ENCODE assay signal across 1 cellular context in the genomic region with DNA sequence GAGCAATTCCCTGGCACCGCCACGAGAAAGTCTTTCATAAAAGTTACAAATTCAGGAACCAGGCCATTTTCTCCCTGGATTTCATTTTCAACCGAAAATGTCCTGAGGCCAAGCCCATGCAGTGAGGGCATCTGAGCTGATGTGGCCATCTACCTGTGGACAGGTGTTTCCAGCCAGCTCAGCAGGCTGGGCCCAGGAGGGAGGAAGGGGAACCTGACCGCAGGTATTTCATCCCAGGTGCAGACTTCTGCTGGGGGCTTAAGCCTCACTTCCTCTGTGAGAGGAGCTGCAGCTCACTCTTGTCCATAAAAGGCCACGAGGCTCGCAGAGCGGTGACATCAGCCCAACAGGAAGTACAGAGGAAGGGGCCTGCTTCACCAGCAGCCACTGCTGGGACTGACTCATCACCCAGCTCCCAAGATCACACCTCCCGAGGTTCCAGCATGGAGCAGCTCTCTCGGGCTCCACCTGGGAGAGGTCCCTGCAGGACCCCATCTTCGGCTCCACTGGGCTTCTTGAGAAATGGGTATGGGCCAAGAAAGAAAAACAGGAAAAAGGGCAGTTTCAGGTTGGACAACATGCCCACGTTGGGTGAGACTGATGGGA.
A peak's percentile ranks its signal among the peaks of the same experiment; 100 is the strongest.
TF ChIP-seq lines count a peak whose summit lies in the region.

No MANE protein-coding gene starts in this region.

TF ChIP-seq in A549, 52 proteins besides CTCF, POLR2A, EP300 and RAD21 (continued from another document):
- TF ChIP-seq, protein P1, sequence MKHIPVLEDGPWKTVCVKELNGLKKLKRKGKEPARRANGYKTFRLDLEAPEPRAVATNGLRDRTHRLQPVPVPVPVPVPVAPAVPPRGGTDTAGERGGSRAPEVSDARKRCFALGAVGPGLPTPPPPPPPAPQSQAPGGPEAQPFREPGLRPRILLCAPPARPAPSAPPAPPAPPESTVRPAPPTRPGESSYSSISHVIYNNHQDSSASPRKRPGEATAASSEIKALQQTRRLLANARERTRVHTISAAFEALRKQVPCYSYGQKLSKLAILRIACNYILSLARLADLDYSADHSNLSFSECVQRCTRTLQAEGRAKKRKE (CRISPR knock-in tag; IDR thresholded peaks at IDR 0.05; ENCODE audit: low read depth): peak; percentile 71
- TF ChIP-seq SREBF2 (IDR thresholded peaks at IDR 0.05): no peak
- TF ChIP-seq CHD2 (IDR thresholded peaks at IDR 0.05; ENCODE audit: low read length, partially characterized antibody): no peak
- no peak for TF ChIP-seq NFE2L2 (conservative IDR thresholded peaks at IDR 0.05; ENCODE audit: low read length)
- no peak for TF ChIP-seq NR3C1 (IDR thresholded peaks at IDR 0.05)
- 0 out of 2 replicates have a peak, but pooled peaks have one; percentile 35 for TF ChIP-seq TP53 (CRISPR knock-in tag; IDR thresholded peaks at IDR 0.05)
- TF ChIP-seq ESRRA (IDR thresholded peaks at IDR 0.05; ENCODE audit: borderline replicate concordance, low read length): no peak
- no peak for TF ChIP-seq HDAC2 (IDR thresholded peaks at IDR 0.05)
- TF ChIP-seq, protein P2, sequence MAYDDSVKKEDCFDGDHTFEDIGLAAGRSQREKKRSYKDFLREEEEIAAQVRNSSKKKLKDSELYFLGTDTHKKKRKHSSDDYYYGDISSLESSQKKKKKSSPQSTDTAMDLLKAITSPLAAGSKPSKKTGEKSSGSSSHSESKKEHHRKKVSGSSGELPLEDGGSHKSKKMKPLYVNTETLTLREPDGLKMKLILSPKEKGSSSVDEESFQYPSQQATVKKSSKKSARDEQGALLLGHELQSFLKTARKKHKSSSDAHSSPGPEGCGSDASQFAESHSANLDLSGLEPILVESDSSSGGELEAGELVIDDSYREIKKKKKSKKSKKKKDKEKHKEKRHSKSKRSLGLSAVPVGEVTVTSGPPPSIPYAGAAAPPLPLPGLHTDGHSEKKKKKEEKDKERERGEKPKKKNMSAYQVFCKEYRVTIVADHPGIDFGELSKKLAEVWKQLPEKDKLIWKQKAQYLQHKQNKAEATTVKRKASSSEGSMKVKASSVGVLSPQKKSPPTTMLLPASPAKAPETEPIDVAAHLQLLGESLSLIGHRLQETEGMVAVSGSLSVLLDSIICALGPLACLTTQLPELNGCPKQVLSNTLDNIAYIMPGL (CRISPR knock-in tag; IDR thresholded peaks at IDR 0.05; ENCODE audit: borderline replicate concordance): no peak
- TF ChIP-seq, protein P3, sequence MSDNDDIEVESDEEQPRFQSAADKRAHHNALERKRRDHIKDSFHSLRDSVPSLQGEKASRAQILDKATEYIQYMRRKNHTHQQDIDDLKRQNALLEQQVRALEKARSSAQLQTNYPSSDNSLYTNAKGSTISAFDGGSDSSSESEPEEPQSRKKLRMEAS (IDR thresholded peaks at IDR 0.05): peak; percentile 88
- TF ChIP-seq CHD4 (IDR thresholded peaks at IDR 0.05; ENCODE audit: borderline replicate concordance): no peak
- no peak for TF ChIP-seq SMC3 (IDR thresholded peaks at IDR 0.05)
- TF ChIP-seq, protein P4, sequence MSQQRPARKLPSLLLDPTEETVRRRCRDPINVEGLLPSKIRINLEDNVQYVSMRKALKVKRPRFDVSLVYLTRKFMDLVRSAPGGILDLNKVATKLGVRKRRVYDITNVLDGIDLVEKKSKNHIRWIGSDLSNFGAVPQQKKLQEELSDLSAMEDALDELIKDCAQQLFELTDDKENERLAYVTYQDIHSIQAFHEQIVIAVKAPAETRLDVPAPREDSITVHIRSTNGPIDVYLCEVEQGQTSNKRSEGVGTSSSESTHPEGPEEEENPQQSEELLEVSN (IDR thresholded peaks at IDR 0.05; ENCODE audit: borderline replicate concordance, low read depth): peak; percentile 81
- TF ChIP-seq PHF8 (IDR thresholded peaks at IDR 0.05; ENCODE audit: borderline replicate concordance, low read depth): no peak
- TF ChIP-seq ZC3H11A (IDR thresholded peaks at IDR 0.05): no peak
- peak; percentile 61; the same call in 1 of the 2 replicates for TF ChIP-seq HOXB13 (CRISPR knock-in tag; IDR thresholded peaks at IDR 0.05; ENCODE audit: low read depth)
- TF ChIP-seq, protein P5, sequence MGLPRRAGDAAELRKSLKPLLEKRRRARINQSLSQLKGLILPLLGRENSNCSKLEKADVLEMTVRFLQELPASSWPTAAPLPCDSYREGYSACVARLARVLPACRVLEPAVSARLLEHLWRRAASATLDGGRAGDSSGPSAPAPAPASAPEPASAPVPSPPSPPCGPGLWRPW (IDR thresholded peaks at IDR 0.05): no peak
- TF ChIP-seq MAZ (IDR thresholded peaks at IDR 0.05; ENCODE audit: borderline replicate concordance, low read depth, low read length): no peak
- TF ChIP-seq HOXB5 (CRISPR knock-in tag; IDR thresholded peaks at IDR 0.05): peak; percentile 69
- no peak for TF ChIP-seq MAFK (IDR thresholded peaks at IDR 0.05; ENCODE audit: partially characterized antibody)
- 0 out of 5 replicates have a peak, but pooled peaks of 1 of the 2 experiments have one; percentile 28 for TF ChIP-seq JUN (IDR thresholded peaks at IDR 0.05)
- TF ChIP-seq JUNB (IDR thresholded peaks at IDR 0.05): no peak
- TF ChIP-seq CBX2 (IDR thresholded peaks at IDR 0.05; ENCODE audit: borderline replicate concordance, low read depth): no peak
- TF ChIP-seq, protein P6, sequence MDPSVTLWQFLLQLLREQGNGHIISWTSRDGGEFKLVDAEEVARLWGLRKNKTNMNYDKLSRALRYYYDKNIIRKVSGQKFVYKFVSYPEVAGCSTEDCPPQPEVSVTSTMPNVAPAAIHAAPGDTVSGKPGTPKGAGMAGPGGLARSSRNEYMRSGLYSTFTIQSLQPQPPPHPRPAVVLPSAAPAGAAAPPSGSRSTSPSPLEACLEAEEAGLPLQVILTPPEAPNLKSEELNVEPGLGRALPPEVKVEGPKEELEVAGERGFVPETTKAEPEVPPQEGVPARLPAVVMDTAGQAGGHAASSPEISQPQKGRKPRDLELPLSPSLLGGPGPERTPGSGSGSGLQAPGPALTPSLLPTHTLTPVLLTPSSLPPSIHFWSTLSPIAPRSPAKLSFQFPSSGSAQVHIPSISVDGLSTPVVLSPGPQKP (IDR thresholded peaks at IDR 0.05; ENCODE audit: low read depth, low read length): no peak
- TF ChIP-seq ZNF302 (CRISPR knock-in tag; IDR thresholded peaks at IDR 0.05): no peak
- TF ChIP-seq EHMT2 (IDR thresholded peaks at IDR 0.05; ENCODE audit: low read depth): no peak
- TF ChIP-seq KDM5A (IDR thresholded peaks at IDR 0.05): no peak
- no peak for TF ChIP-seq RNF2 (IDR thresholded peaks at IDR 0.05; ENCODE audit: borderline replicate concordance, low read depth)
- TF ChIP-seq CEBPB (IDR thresholded peaks at IDR 0.05): no peak
- TF ChIP-seq NPAS2 (CRISPR knock-in tag; IDR thresholded peaks at IDR 0.05; ENCODE audit: borderline replicate concordance): no peak
- no peak for TF ChIP-seq TFCP2L1 (CRISPR knock-in tag; IDR thresholded peaks at IDR 0.05)
- TF ChIP-seq ZFP36 (IDR thresholded peaks at IDR 0.05; ENCODE audit: borderline replicate concordance, partially characterized antibody): no peak
- peak; percentile 33; the same call in 1 of the 2 replicates for TF ChIP-seq HEYL (CRISPR knock-in tag; IDR thresholded peaks at IDR 0.05)
- TF ChIP-seq RARB (CRISPR knock-in tag; IDR thresholded peaks at IDR 0.05): no peak
